In the genomic region with DNA sequence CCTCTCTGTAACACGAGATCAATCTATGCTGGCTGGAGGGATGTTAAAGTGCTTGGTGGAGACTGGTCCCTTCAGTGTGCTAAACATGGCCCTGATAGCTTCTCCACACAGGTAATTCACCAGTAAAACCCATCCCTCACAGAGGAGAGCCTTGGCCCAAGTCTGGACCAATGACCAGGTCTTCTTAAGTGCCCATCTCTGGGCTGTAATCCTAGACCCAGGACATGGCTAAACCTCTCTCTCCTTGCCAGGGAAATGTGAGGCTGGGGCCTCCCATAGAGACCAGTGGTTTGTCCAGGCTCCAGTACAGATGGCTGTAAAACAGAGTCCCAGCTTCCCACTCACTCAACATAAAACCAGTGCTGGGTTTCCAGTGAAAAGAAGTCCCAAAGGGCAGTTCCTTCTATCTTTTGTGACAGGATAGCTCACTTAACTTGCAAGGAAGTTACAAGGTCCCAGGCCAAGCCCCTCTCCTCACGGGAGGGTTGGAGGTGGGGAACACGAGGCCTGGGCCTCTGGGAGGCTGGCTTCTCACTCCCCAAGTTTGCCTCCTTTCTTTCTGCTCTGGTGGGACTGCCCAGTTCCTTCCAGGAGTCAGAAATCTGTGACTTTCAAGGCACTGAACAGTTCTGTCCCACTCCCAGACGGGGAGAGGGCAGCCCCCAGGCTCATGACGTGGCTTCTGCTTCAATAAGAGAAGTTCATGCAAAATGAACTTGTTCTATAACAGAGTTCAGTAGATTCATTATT, we compare ENCODE assay signal across 18 cellular contexts. TPM values are rescaled to one million over a fixed set of nuclear protein-coding genes. Genes with fewer than 3 reads are reported as not detected.
A peak's percentile ranks its signal among the peaks of the same experiment; 100 is the strongest.
DNase-seq lines count a peak whose midpoint lies in the region; ATAC-seq, FAIRE-seq and TF ChIP-seq lines count a peak whose summit lies in the region.
"Had no signal": no experiment of that assay in that cellular context is flagged by ENCODE, and none has a peak within 500 bp of the region (broad histone marks: within the 10 kb centered on the region; RNA-seq: fewer than 3 reads in every experiment).

No MANE protein-coding gene starts in this region.

- no peak for ATAC-seq in Right ventricle myocardium superior (ENCODE audit: poor library complexity)
- no peak for ATAC-seq in sciatic nerve
- ATAC-seq in aorta (ENCODE audit: low FRiP score) = no peak
- ATAC-seq: CD8-positive, alpha-beta T cell; K562 had no signal

- TF ChIP-seq CTCF in right atrium auricular region (IDR thresholded peaks at IDR 0.05) (no peak), endodermal cell (conservative IDR thresholded peaks at IDR 0.05) (no peak), D721Med (IDR thresholded peaks at IDR 0.05; ENCODE audit: insufficient read depth, missing control alignments) (no peak)

- FAIRE-seq in D721Med (lab: Jason Lieb, UNC) = no peak
- FAIRE-seq: K562 had no signal

- H3K36me3 Mint-ChIP-seq in endodermal cell (ENCODE audit: low read depth) = no peaks in the 10 kb centered on the region
- H3K36me3 Mint-ChIP-seq: CD8-positive, alpha-beta T cell had no signal

- no peak overlapping the region for H3K27ac Mint-ChIP-seq in endodermal cell
- H3K27ac Mint-ChIP-seq: CD8-positive, alpha-beta T cell had no signal

- no peak overlapping the region for H3K9ac ChIP-seq in endodermal cell (ENCODE audit: extremely low read depth, low read length, poor library complexity, severe bottlenecking)

- no peaks in the 10 kb centered on the region for H3K9me3 Mint-ChIP-seq in endodermal cell
- H3K9me3 Mint-ChIP-seq: CD8-positive, alpha-beta T cell had no signal

- H3K4me1 ChIP-seq in right atrium auricular region (peaks cover 0 to 10% of the 10 kb centered on the region in 2 donors), endodermal cell (ENCODE audit: control insufficient read depth, insufficient read depth, low read length) (no peaks in the 10 kb centered on the region), aorta (ENCODE audit: control insufficient read depth in 1 of 2, insufficient read depth in 2 of 2, low read length in 2 of 2) (no peaks in the 10 kb centered on the region)
- H3K4me1 ChIP-seq: BE2C had no signal

- 92 to 100% methylated on average over 3 to 5 of the region's 5 CpGs for WGBS in endodermal cell (ENCODE audit: insufficient coverage in 1 of 2, insufficient read length in 1 of 2), 2 experiments
- 75 to 83% methylated on average over 5 of the region's 5 CpGs for whole genome bisulfite sequencing in aorta, 2 donors

- H3K4me1 Mint-ChIP-seq in endodermal cell = no peaks in the 10 kb centered on the region

- H3K27ac ChIP-seq in right atrium auricular region = no peak overlapping the region
- no peak overlapping the region for H3K27ac ChIP-seq in endodermal cell (ENCODE audit: low read depth, low read length)
- H3K27ac ChIP-seq in aorta (ENCODE audit: low read depth in 1 of 2, low read length in 2 of 2) = no peak overlapping the region
- H3K27ac ChIP-seq: HL-60 had no signal

- H3K36me3 ChIP-seq in right atrium auricular region (no peaks in the 10 kb centered on the region), endodermal cell (ENCODE audit: control insufficient read depth, insufficient read depth, low read length) (no peaks in the 10 kb centered on the region), aorta (ENCODE audit: control insufficient read depth in 1 of 2, insufficient read depth in 2 of 2, low read length in 1 of 2) (no peaks in the 10 kb centered on the region)
- H3K36me3 ChIP-seq: BE2C had no signal

- peaks cover 33% of the 10 kb centered on the region for H3K27me3 Mint-ChIP-seq in endodermal cell (ENCODE audit: insufficient read depth)

- intact Hi-C loops in Right ventricle myocardium superior (cut with DNase I) (no loop called here), sciatic nerve (cut with DNase I) (no loop called here), aorta (cut with DNase I) (no loop called here)

- no peaks in the 10 kb centered on the region for H3K27me3 ChIP-seq in right atrium auricular region
- peaks cover 24% of the 10 kb centered on the region for H3K27me3 ChIP-seq in endodermal cell (ENCODE audit: control insufficient read depth, insufficient read depth, low read length, poor library complexity, severe bottlenecking)
- H3K27me3 ChIP-seq in aorta (ENCODE audit: control insufficient read depth in 1 of 2, insufficient read depth in 2 of 2, low read length in 1 of 2) = no peaks in the 10 kb centered on the region
- H3K27me3 ChIP-seq: BE2C had no signal

- H3K4me3 ChIP-seq in right atrium auricular region (no peak overlapping the region), endodermal cell (ENCODE audit: low read length) (no peak overlapping the region), aorta (ENCODE audit: low read length in 2 of 2) (no peak overlapping the region)
- H3K4me3 ChIP-seq: K562 had no signal

- peak; percentile 4 for DNase-seq in Right ventricle myocardium superior
- no peak for DNase-seq in right atrium auricular region (ENCODE audit: low spot score)
- DNase-seq in endodermal cell = peak; percentile 24
- peak; percentile 36 for DNase-seq in sciatic nerve (ENCODE audit: low spot score)
- peak; percentile 18 to 37 for DNase-seq in aorta
- DNase-seq in NCI-H2029 (lab: John Stamatoyannopoulos, UW) = no peak
- DNase-seq in D721Med (ENCODE audit: insufficient read length, low spot score) = no peak
- DNase-seq: BE2C; CD8-positive, alpha-beta T cell; NCI-H1048; NCI-H1694; NCI-H345; NCI-H526 treated with DMSO at 0.1 percent for 48 hours; NK-92 treated with Interleukin-12 subunit alpha and Interleukin-12 subunit beta, amount 100 ng/mL, for 24 hours; OCI-M1; RPMI8226 had no signal

- H3K4me3 Mint-ChIP-seq in endodermal cell = no peak overlapping the region
- H3K4me3 Mint-ChIP-seq: CD8-positive, alpha-beta T cell had no signal

- H3K9me3 ChIP-seq in right atrium auricular region = no peaks in the 10 kb centered on the region
- H3K9me3 ChIP-seq in endodermal cell (ENCODE audit: control insufficient read depth, low read length) = no peaks in the 10 kb centered on the region
- H3K9me3 ChIP-seq in aorta (ENCODE audit: control insufficient read depth, low read length) = no peaks in the 10 kb centered on the region
- H3K9me3 ChIP-seq: BE2C had no signal

RNA-seq across cellular contexts. Expression of a gene that starts 2.2 kb away (rescaled TPM):
- total RNA-seq in Right ventricle myocardium superior = 5.2 TPM
- total RNA-seq in right atrium auricular region = 1 to 10 TPM; 2.6 to 6.0 TPM
- total RNA-seq in endodermal cell = 1 to 10 TPM; 4.2 to 8.0 TPM
- 7.4 TPM for polyA plus RNA-seq in endodermal cell (2013, experiment 1 of 2)
- 5.7 TPM for polyA plus RNA-seq in endodermal cell (2013, experiment 2 of 2)
- total RNA-seq in sciatic nerve = 2.4 TPM
- total RNA-seq in aorta = 1 to 10 TPM; 2.5 to 3.2 TPM
- polyA plus RNA-seq in aorta = 1 to 10 TPM in 1 of 2 donors, under 1 TPM in 1; 0.49 to 2.6 TPM
- total RNA-seq: CD8-positive, alpha-beta T cell had no signal

RNA-seq across cellular contexts. Expression of a gene that starts 12.5 kb away (rescaled TPM):
- total RNA-seq in Right ventricle myocardium superior = not detected
- under 1 TPM in 1 of 2 donors, not detected in 1; 0.63 TPM for total RNA-seq in right atrium auricular region
- 1 to 10 TPM; 4.0 to 5.0 TPM for total RNA-seq in endodermal cell
- polyA plus RNA-seq in endodermal cell (2013, experiment 1 of 2) = 6.6 TPM
- 5.1 TPM for polyA plus RNA-seq in endodermal cell (2013, experiment 2 of 2)
- not detected for total RNA-seq in sciatic nerve
- under 1 TPM; 0.26 to 0.39 TPM for total RNA-seq in aorta
- polyA plus RNA-seq in aorta = under 1 TPM in 1 of 2 donors, not detected in 1; 0.13 TPM
- total RNA-seq: CD8-positive, alpha-beta T cell had no signal

RNA-seq across cellular contexts. Expression of a gene that starts 58.9 kb away (rescaled TPM):
- total RNA-seq in Right ventricle myocardium superior = 130 TPM
- total RNA-seq in right atrium auricular region = 100 to 1,000 TPM; 147 to 152 TPM
- total RNA-seq in endodermal cell = 100 to 1,000 TPM; 252 to 280 TPM
- 170 TPM for polyA plus RNA-seq in endodermal cell (2013, experiment 1 of 2)
- polyA plus RNA-seq in endodermal cell (2013, experiment 2 of 2) = 153 TPM
- total RNA-seq in sciatic nerve = 103 TPM
- total RNA-seq in aorta = 100 to 1,000 TPM; 123 to 135 TPM
- polyA plus RNA-seq in aorta = 100 to 1,000 TPM in 1 of 2 donors, 10 to 100 TPM in 1; 86.3 to 174 TPM

Comparison
In these comparisons a context has a peak if more than half of its experiments do, and no peak if none do; other contexts are left out.
1. DNase-seq: peak in Right ventricle myocardium superior (single experiment), endodermal cell (single experiment), sciatic nerve (single experiment) and aorta (2 of 2); none in right atrium auricular region (single experiment), NCI-H2029 (single experiment) and D721Med (single experiment).